In the genomic region with DNA sequence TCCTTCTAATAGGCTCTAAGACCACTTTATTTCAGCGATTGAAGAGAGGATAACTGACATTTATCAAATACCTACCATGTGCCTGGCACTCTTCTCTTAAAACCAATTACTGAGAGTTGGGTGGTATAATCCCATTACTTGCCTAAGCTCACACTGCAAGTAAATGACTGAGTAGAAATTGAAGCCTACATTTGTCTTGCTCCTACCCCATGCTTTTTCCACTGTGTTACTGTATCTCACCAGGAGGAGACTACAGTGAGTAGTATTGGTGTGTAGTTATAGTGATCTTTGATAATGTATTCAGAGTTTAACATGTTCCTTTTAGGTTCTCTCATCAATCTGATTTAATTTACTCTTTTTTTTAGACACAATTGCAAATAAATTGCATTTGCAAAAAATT, we compare ENCODE assay signal across 2 cellular contexts.
TF ChIP-seq lines count a peak whose summit lies in the region.

No MANE protein-coding gene starts in this region.

TF ChIP-seq in HepG2, 621 proteins besides CTCF, POLR2A, EP300 and RAD21:
- no peak for TF ChIP-seq ZNF776 (CRISPR knock-in tag; IDR thresholded peaks at IDR 0.05)
- TF ChIP-seq EZH2 (conservative IDR thresholded peaks at IDR 0.05; ENCODE audit: low read depth, low read length), result no peak
- TF ChIP-seq MAF1 (CRISPR knock-in tag; IDR thresholded peaks at IDR 0.05; ENCODE audit: borderline replicate concordance), result no peak
- TF ChIP-seq, protein P1, sequence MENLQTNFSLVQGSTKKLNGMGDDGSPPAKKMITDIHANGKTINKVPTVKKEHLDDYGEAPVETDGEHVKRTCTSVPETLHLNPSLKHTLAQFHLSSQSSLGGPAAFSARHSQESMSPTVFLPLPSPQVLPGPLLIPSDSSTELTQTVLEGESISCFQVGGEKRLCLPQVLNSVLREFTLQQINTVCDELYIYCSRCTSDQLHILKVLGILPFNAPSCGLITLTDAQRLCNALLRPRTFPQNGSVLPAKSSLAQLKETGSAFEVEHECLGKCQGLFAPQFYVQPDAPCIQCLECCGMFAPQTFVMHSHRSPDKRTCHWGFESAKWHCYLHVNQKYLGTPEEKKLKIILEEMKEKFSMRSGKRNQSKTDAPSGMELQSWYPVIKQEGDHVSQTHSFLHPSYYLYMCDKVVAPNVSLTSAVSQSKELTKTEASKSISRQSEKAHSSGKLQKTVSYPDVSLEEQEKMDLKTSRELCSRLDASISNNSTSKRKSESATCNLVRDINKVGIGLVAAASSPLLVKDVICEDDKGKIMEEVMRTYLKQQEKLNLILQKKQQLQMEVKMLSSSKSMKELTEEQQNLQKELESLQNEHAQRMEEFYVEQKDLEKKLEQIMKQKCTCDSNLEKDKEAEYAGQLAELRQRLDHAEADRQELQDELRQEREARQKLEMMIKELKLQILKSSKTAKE (CRISPR knock-in tag; IDR thresholded peaks at IDR 0.05; ENCODE audit: borderline replicate concordance), result no peak

TF ChIP-seq in GM12878, 131 proteins besides CTCF, POLR2A, EP300 and RAD21:
- TF ChIP-seq POU2F2 (IDR thresholded peaks at IDR 0.05; ENCODE audit: borderline replicate concordance, low read depth, low read length) (no peak), IKZF1 (conservative IDR thresholded peaks at IDR 0.05) (no peak), BHLHE40 (IDR thresholded peaks at IDR 0.05; ENCODE audit: borderline replicate concordance in 1 of 2, low read depth in 2 of 2, low read length in 1 of 2) (no peak), RAD51 (IDR thresholded peaks at IDR 0.05) (no peak), RFX5 (IDR thresholded peaks at IDR 0.05; ENCODE audit: low read depth, low read length) (no peak)
- TF ChIP-seq, protein P2, sequence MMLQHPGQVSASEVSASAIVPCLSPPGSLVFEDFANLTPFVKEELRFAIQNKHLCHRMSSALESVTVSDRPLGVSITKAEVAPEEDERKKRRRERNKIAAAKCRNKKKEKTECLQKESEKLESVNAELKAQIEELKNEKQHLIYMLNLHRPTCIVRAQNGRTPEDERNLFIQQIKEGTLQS (IDR thresholded peaks at IDR 0.05; ENCODE audit: borderline replicate concordance, extremely low read depth, low read depth, low read length), result no peak
